ENCODE assay signal across 19 cellular contexts in the genomic region with DNA sequence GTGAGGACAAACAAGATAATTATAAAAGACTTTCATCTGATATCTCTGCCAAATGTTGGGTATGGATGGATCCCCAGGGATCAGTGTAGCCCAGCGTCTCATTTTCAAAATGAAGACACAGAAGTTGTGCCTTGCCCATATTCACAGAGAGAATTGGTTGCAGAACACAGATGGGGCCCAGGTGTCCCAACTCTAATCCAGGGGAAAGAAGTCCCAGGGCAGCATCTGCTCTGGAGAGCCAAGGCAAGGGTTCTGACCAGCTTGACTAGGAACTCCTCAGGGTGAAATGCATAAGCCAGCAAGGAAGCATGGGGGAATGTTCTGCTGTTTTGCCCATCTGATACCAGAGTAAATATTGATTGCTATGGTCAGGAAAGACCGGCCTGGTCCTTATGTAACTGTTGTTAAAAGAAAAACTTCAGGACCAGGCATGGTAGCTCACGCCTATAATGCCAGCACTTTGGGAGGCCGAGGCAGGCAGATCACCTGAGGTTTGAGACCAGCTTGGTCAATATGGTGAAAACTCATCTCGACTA.
"Had no signal": no experiment of that assay in that cellular context is flagged by ENCODE, and none has a peak within 500 bp of the region (broad histone marks: within the 10 kb centered on the region; RNA-seq: fewer than 3 reads in every experiment).

No MANE protein-coding gene starts in this region.

- H3K9ac ChIP-seq: parathyroid adenoma had no signal

- ATAC-seq: natural killer cell treated with Interleukin-12 subunit alpha and Interleukin-12 subunit beta and Interleukin-15 and Interleukin-18, amount 100 ng/mL, for 72 hours; sciatic nerve; T-helper 17 cell had no signal

- FAIRE-seq: keratinocyte had no signal

- H3K36me3 ChIP-seq: neutrophil, thyroid gland had no signal

- DNase-seq: activated CD4-positive, alpha-beta T cell treated with anti-CD3 and anti-CD28 coated beads, Interleukin-2, amount 50 U/mL, for 48 hours; activated naive CD4-positive, alpha-beta T cell treated with Interleukin-2 at 50 U/mL for 16 hours; activated naive CD8-positive, alpha-beta T cell treated with anti-CD3 and anti-CD28 coated beads, Interleukin-2, amount 10 ng/mL, durations not matched to agents 7 days and 5 days; amygdala; caudate nucleus; foreskin melanocyte; head of caudate nucleus; stimulated activated CD4-positive, alpha-beta T cell treated with anti-CD3 and anti-CD28 coated beads, Interleukin-4, amount 100 ng/mL, for 4 hours; stimulated activated naive B cell treated with anti-CD40 and anti-IgM and Interleukin-4, amounts not matched to agents 10 μg/mL and 1 μg/mL and 100 μg/mL, for 72 hours; T-helper 17 cell; thyroid gland had no signal

- H3K4me3 Mint-ChIP-seq: activated T-helper 1 cell treated with anti-CD3 and anti-CD28 coated beads, Interleukin-12 subunit alpha, Interleukin-12 subunit beta, Interleukin-2, Interleukin-4 antibody, amounts not matched to agents 30 ng/mL and 10 ng/mL and 1 ng/mL, durations not matched to agents 14 hours and 24 hours and 36 hours; stimulated activated naive B cell treated with anti-CD40 and anti-IgM and Interleukin-4, amounts not matched to agents 10 μg/mL and 1 μg/mL and 100 μg/mL, for 72 hours; T-helper 17 cell had no signal

- H3K4me1 ChIP-seq: parathyroid adenoma, thyroid gland had no signal

- H3K27ac Mint-ChIP-seq: activated naive CD8-positive, alpha-beta T cell treated with anti-CD3 and anti-CD28 coated beads, Interleukin-2, amount 10 ng/mL, durations not matched to agents 7 days and 5 days; activated T-helper 1 cell treated with anti-CD3 and anti-CD28 coated beads, Interleukin-12 subunit alpha, Interleukin-12 subunit beta, Interleukin-2, Interleukin-4 antibody, amounts not matched to agents 30 ng/mL and 10 ng/mL and 1 ng/mL, durations not matched to agents 14 hours and 24 hours and 36 hours; natural killer cell treated with Interleukin-12 subunit alpha and Interleukin-12 subunit beta and Interleukin-15 and Interleukin-18, amount 100 ng/mL, for 72 hours; stimulated activated naive B cell treated with anti-CD40 and anti-IgM and Interleukin-4, amounts not matched to agents 10 μg/mL and 1 μg/mL and 100 μg/mL, for 72 hours; T-helper 17 cell had no signal

- H3K79me2 ChIP-seq: parathyroid adenoma had no signal

- H3K27me3 ChIP-seq: neutrophil, thyroid gland had no signal

- H3K9me3 ChIP-seq: neutrophil, thyroid gland had no signal

- H3K27ac ChIP-seq: neutrophil, parathyroid adenoma, thyroid gland had no signal

- H3K9me3 Mint-ChIP-seq: natural killer cell treated with Interleukin-12 subunit alpha and Interleukin-12 subunit beta and Interleukin-15 and Interleukin-18, amount 100 ng/mL, for 72 hours had no signal

- H3K27me3 Mint-ChIP-seq: natural killer cell treated with Interleukin-12 subunit alpha and Interleukin-12 subunit beta and Interleukin-15 and Interleukin-18, amount 100 ng/mL, for 72 hours; stimulated activated naive B cell treated with anti-CD40 and anti-IgM and Interleukin-4, amounts not matched to agents 10 μg/mL and 1 μg/mL and 100 μg/mL, for 72 hours; T-helper 17 cell had no signal

- H3K4me3 ChIP-seq: lung, smooth muscle cell, thyroid gland had no signal

- H2AFZ ChIP-seq: parathyroid adenoma had no signal

- H3K4me2 ChIP-seq: smooth muscle cell had no signal
